In genomic region chr4:145883173-145883572, GRCh38 we compare ENCODE assay signal across 28 cellular contexts. TPM values are rescaled to one million over a fixed set of nuclear protein-coding genes. Genes with fewer than 3 reads are reported as not detected.
DNase-seq lines count a peak whose midpoint lies in the region; FAIRE-seq and TF ChIP-seq lines count a peak whose summit lies in the region.
"Had no signal": no experiment of that assay in that cellular context is flagged by ENCODE, and none has a peak within 500 bp of the region (broad histone marks: within the 10 kb centered on the region; RNA-seq: fewer than 3 reads in every experiment).

No MANE protein-coding gene starts in this region.

- peaks cover 0 to 6% of the 10 kb centered on the region in 2 experiments for H3K36me3 ChIP-seq in endothelial cell of umbilical vein (ENCODE audit: control insufficient read depth in 2 of 2, extremely low read depth in 1 of 2, insufficient read depth in 2 of 2, low read length in 2 of 2)
- no peaks in the 10 kb centered on the region for H3K36me3 ChIP-seq in breast epithelium

- H4K20me1 ChIP-seq in endothelial cell of umbilical vein (replicated peaks; ENCODE audit: control insufficient read depth, extremely low read depth, insufficient read depth, low read length) = no peaks in the 10 kb centered on the region

- FAIRE-seq in GM12892 (lab: Jason Lieb, UNC) = peak; percentile 71
- FAIRE-seq in endothelial cell of umbilical vein (lab: Jason Lieb, UNC) = peak; percentile 44
- FAIRE-seq: H1, HTR-8/SVneo had no signal

- no peaks in the 10 kb centered on the region for H3K9me1 ChIP-seq in endothelial cell of umbilical vein (replicated peaks; ENCODE audit: control insufficient read depth, extremely low read depth, insufficient read depth, low read length)

- H3K27ac Mint-ChIP-seq in nephron progenitor cell = peak overlapping the region; percentile 46
- H3K27ac Mint-ChIP-seq: activated CD4-positive, alpha-beta T cell treated with anti-CD3 and anti-CD28 coated beads for 36 hours; activated T-cell treated with anti-CD3 and anti-CD28 coated beads, Interleukin-2, amount 50 U/mL, for 24 hours; natural killer cell; stimulated activated naive B cell treated with anti-CD40 and anti-IgM and Interleukin-4, amounts not matched to agents 10 μg/mL and 1 μg/mL and 100 μg/mL, for 72 hours; T-helper 1 cell treated with Interleukin-12 subunit alpha and Interleukin-12 subunit beta and Interleukin-4 antibody, amounts not matched to agents 30 μg/mL and 1 μg/mL, for 36 hours had no signal

- POLR2A ChIA-PET in endothelial cell of umbilical vein (lab: Charles Lee) = no interaction called here

- H3K36me3 Mint-ChIP-seq in nephron progenitor cell (ENCODE audit: low read depth) = peaks cover 73% of the 10 kb centered on the region

- TF ChIP-seq CTCF in endothelial cell of umbilical vein (IDR thresholded peaks at IDR 0.05; ENCODE audit: extremely low read depth in 1 of 2, insufficient read depth in 1 of 2, low read depth in 1 of 2, low read length in 2 of 2) = no peak
- no peak for TF ChIP-seq CTCF in nephron progenitor cell (IDR thresholded peaks at IDR 0.05)
- TF ChIP-seq CTCF in breast epithelium (IDR thresholded peaks at IDR 0.05) = no peak

- H3K4me3 Mint-ChIP-seq in nephron progenitor cell = no peak overlapping the region
- H3K4me3 Mint-ChIP-seq: activated CD4-positive, alpha-beta T cell treated with anti-CD3 and anti-CD28 coated beads for 36 hours; activated T-cell treated with anti-CD3 and anti-CD28 coated beads, Interleukin-2, amount 50 U/mL, for 24 hours; natural killer cell; stimulated activated naive B cell treated with anti-CD40 and anti-IgM and Interleukin-4, amounts not matched to agents 10 μg/mL and 1 μg/mL and 100 μg/mL, for 72 hours; T-helper 1 cell treated with Interleukin-12 subunit alpha and Interleukin-12 subunit beta and Interleukin-4 antibody, amounts not matched to agents 30 μg/mL and 1 μg/mL, for 36 hours had no signal

- no peaks in the 10 kb centered on the region for H3K9me3 Mint-ChIP-seq in nephron progenitor cell
- H3K9me3 Mint-ChIP-seq: activated T-cell treated with anti-CD3 and anti-CD28 coated beads, Interleukin-2, amount 50 U/mL, for 24 hours; natural killer cell; stimulated activated naive B cell treated with anti-CD40 and anti-IgM and Interleukin-4, amounts not matched to agents 10 μg/mL and 1 μg/mL and 100 μg/mL, for 72 hours; T-helper 1 cell treated with Interleukin-12 subunit alpha and Interleukin-12 subunit beta and Interleukin-4 antibody, amounts not matched to agents 30 μg/mL and 1 μg/mL, for 36 hours had no signal

- H2AFZ ChIP-seq in endothelial cell of umbilical vein (ENCODE audit: low read depth, low read length) = no peak overlapping the region
- H2AFZ ChIP-seq: parathyroid adenoma had no signal

- no peak for TF ChIP-seq POLR2A in GM12892 (IDR thresholded peaks at IDR 0.05; ENCODE audit: low read depth, low read length)
- TF ChIP-seq POLR2A in endothelial cell of umbilical vein (IDR thresholded peaks at IDR 0.05; ENCODE audit: low read depth, low read length) = no peak
- TF ChIP-seq POLR2A in breast epithelium (IDR thresholded peaks at IDR 0.05) = no peak

- H3K27me3 Mint-ChIP-seq in nephron progenitor cell (ENCODE audit: low read depth, poor library complexity) = no peaks in the 10 kb centered on the region
- H3K27me3 Mint-ChIP-seq: activated CD4-positive, alpha-beta T cell treated with anti-CD3 and anti-CD28 coated beads for 36 hours; activated T-cell treated with anti-CD3 and anti-CD28 coated beads, Interleukin-2, amount 50 U/mL, for 24 hours; stimulated activated naive B cell treated with anti-CD40 and anti-IgM and Interleukin-4, amounts not matched to agents 10 μg/mL and 1 μg/mL and 100 μg/mL, for 72 hours had no signal

- peaks cover 73% of the 10 kb centered on the region for H3K4me1 Mint-ChIP-seq in nephron progenitor cell

- intact Hi-C loops in endothelial cell of umbilical vein (cut with micrococcal nuclease) = no loop called here
- intact Hi-C loops in breast epithelium (cut with DNase I; ENCODE audit: low total_unique reads) = no loop called here

- DNase-seq in GM12892 (ENCODE audit: insufficient read length) (no peak), NCI-H526 treated with DMSO at 0.1 percent for 48 hours (lab: John Stamatoyannopoulos, UW) (peak; percentile 85), endothelial cell of umbilical vein (ENCODE audit: low read depth, low spot score) (no peak), nephron progenitor cell (no peak), NCI-H748 (lab: John Stamatoyannopoulos, UW; ENCODE audit: unreplicated experiment) (no peak), HCEC 1CT (no peak), breast epithelium (ENCODE audit: low spot score in 2 of 2) (no peak), kidney glomerular epithelial cell (lab: John Stamatoyannopoulos, UW) (no peak)
- DNase-seq: activated CD4-positive, alpha-beta T cell treated with anti-CD3 and anti-CD28 coated beads for 36 hours; activated naive CD4-positive, alpha-beta T cell; activated T-cell treated with anti-CD3 and anti-CD28 coated beads, Interleukin-2, amount 50 U/mL, for 24 hours; amniotic stem cell; central memory CD4-positive, alpha-beta T cell; left colon; natural killer cell; NCI-H1694 treated with DMSO at 0.1 percent for 48 hours; NCI-H748 treated with DMSO at 0.1 percent for 48 hours; right cardiac atrium; spleen; stimulated activated CD4-positive, alpha-beta T cell treated with anti-CD3 and anti-CD28 coated beads, Interleukin-2, amount 100 ng/mL, for 48 hours; stimulated activated naive B cell treated with anti-CD40 and anti-IgM and Interleukin-4, amounts not matched to agents 10 μg/mL and 1 μg/mL and 100 μg/mL, for 72 hours had no signal

- no peaks in the 10 kb centered on the region for H3K9me3 ChIP-seq in endothelial cell of umbilical vein (replicated peaks; ENCODE audit: control insufficient read depth, insufficient read depth, low read length)
- H3K9me3 ChIP-seq in breast epithelium = no peaks in the 10 kb centered on the region
- H3K9me3 ChIP-seq: spleen, thoracic aorta had no signal

- peaks cover 12% of the 10 kb centered on the region for H3K4me1 ChIP-seq in endothelial cell of umbilical vein (ENCODE audit: control insufficient read depth, extremely low read depth, insufficient read depth, low read length)
- H3K4me1 ChIP-seq in breast epithelium = peaks cover 5 to 15% of the 10 kb centered on the region in 2 donors
- H3K4me1 ChIP-seq: parathyroid adenoma had no signal

- H3K79me2 ChIP-seq in endothelial cell of umbilical vein (ENCODE audit: control insufficient read depth, insufficient read depth, low read length) = no peaks in the 10 kb centered on the region

- H3K9ac ChIP-seq in endothelial cell of umbilical vein (replicated peaks; ENCODE audit: extremely low read depth, insufficient read depth, low read length) = no peak overlapping the region
- H3K9ac ChIP-seq: KMS-11, parathyroid adenoma had no signal

- H3K4me3 ChIP-seq in endothelial cell of umbilical vein (replicated peaks in 1 of 3; ENCODE audit: insufficient read depth in 1 of 3, low read depth in 1 of 3, low read length in 3 of 3) (no peak overlapping the region), breast epithelium (no peak overlapping the region)
- H3K4me3 ChIP-seq: SK-N-MC, spleen, thoracic aorta had no signal

- BruUV-seq in endothelial cell of umbilical vein (replicated peaks; lab: Mats Ljungman, UMichigan) = no TSS peak

- H3K4me2 ChIP-seq in endothelial cell of umbilical vein (ENCODE audit: insufficient read depth, low read length) = no peak overlapping the region
- H3K4me2 ChIP-seq: KMS-11 had no signal

- dilution Hi-C loops in endothelial cell of umbilical vein (cut with MboI; ENCODE audit: extremely low pct_ligation_motif_present, low sequenced_read_pairs) = no loop called here

- CTCF ChIA-PET in endothelial cell of umbilical vein (lab: Charles Lee) = interaction anchor here (1.1 kb wide), 1 partner anchor 53 kb away, joined by 3 read pairs; no protein-coding TSS in a partner anchor

- H3K27me3 ChIP-seq in endothelial cell of umbilical vein (ENCODE audit: control insufficient read depth in 2 of 2, insufficient read depth in 2 of 2, low read length in 2 of 2) = no peaks in the 10 kb centered on the region
- no peaks in the 10 kb centered on the region for H3K27me3 ChIP-seq in breast epithelium
- H3K27me3 ChIP-seq: spleen had no signal

- H3K27ac ChIP-seq in endothelial cell of umbilical vein (ENCODE audit: insufficient read depth, low read depth, low read length) (no peak overlapping the region), breast epithelium (no peak overlapping the region)
- H3K27ac ChIP-seq: KMS-11, parathyroid adenoma, SK-N-MC, thoracic aorta had no signal

TF ChIP-seq in endothelial cell of umbilical vein, 7 proteins besides CTCF, POLR2A, EP300 and RAD21:
- TF ChIP-seq POLR2AphosphoS5 (IDR thresholded peaks at IDR 0.05; ENCODE audit: insufficient read depth, low read depth, low read length) = no peak
- TF ChIP-seq JUN (IDR thresholded peaks at IDR 0.05; ENCODE audit: borderline replicate concordance, insufficient read depth, insufficient read length, low read depth) = no peak
- TF ChIP-seq MAX (IDR thresholded peaks at IDR 0.05; ENCODE audit: insufficient read depth, insufficient read length) = no peak
- TF ChIP-seq FOS (IDR thresholded peaks at IDR 0.05; ENCODE audit: borderline replicate concordance, insufficient read depth, low read length) = no peak
- TF ChIP-seq EZH2 (IDR thresholded peaks at IDR 0.05; ENCODE audit: borderline replicate concordance, low read depth, low read length, severe bottlenecking) = no peak
- no peak for TF ChIP-seq GATA2 (IDR thresholded peaks at IDR 0.05; ENCODE audit: insufficient read depth, insufficient read length, low read depth, low read length)
- no peak for TF ChIP-seq MYC (IDR thresholded peaks at IDR 0.05; ENCODE audit: low read depth, low read length)

RNA-seq across cellular contexts. Expression of gene ZNF827, which starts 55.5 kb away (rescaled TPM):
- 17.9 TPM for polyA plus RNA-seq in GM12892 (2012; ENCODE audit: missing spikeins)
- total RNA-seq in endothelial cell of umbilical vein = 16.9 and 22.1 TPM in 2 replicates
- 18.5 and 23.7 TPM in 2 replicates for polyA plus RNA-seq in endothelial cell of umbilical vein
- polyA plus RNA-seq in endothelial cell of umbilical vein (2011; cell fraction: cytosol; rRNA removed) = 12.3 and 12.9 TPM in 2 replicates
- polyA plus RNA-seq in endothelial cell of umbilical vein (2011; cell fraction: nucleus; rRNA removed) = 39.9 and 52.9 TPM in 2 replicates
- polyA plus RNA-seq in endothelial cell of umbilical vein (2012) = 7.3 and 12.5 TPM in 2 replicates
- 25.5 and 30.5 TPM in 2 replicates for polyA minus RNA-seq in endothelial cell of umbilical vein
- not detected for polyA minus RNA-seq in endothelial cell of umbilical vein (2011; cell fraction: cytosol; rRNA and poly(A)+ RNA removed)
- 37.3 and 44.8 TPM in 2 replicates for polyA minus RNA-seq in endothelial cell of umbilical vein (2011; cell fraction: nucleus; rRNA and poly(A)+ RNA removed)
- 10 to 100 TPM; 18.6 to 21.1 (median 19.0) TPM for total RNA-seq in breast epithelium
